In genomic region chr4:118968813-118969212, GRCh38 we compare ENCODE assay signal across 11 cellular contexts.
DNase-seq lines count a peak whose midpoint lies in the region; ATAC-seq, FAIRE-seq and TF ChIP-seq lines count a peak whose summit lies in the region.
"Had no signal": no experiment of that assay in that cellular context is flagged by ENCODE, and none has a peak within 500 bp of the region (broad histone marks: within the 10 kb centered on the region; RNA-seq: fewer than 3 reads in every experiment).

No MANE protein-coding gene starts in this region.

- DNase-seq in A549 (ENCODE audit: low read depth in 1 of 2, low spot score in 1 of 2) (no peak), SJSA1 (ENCODE audit: low read depth in 1 of 2, low spot score in 2 of 2) (no peak), heart right ventricle (no peak), trophoblast cell (no peak), G401 (ENCODE audit: low spot score) (no peak), NCI-H2029 treated with DMSO at 0.1 percent for 48 hours (lab: John Stamatoyannopoulos, UW) (no peak)
- no peak for DNase-seq in stimulated activated CD4-positive, alpha-beta T cell treated with anti-CD3 and anti-CD28 coated beads, Interleukin-4, amount 100 ng/mL, for 24 hours
- DNase-seq: NCI-H2171 treated with DMSO at 0.1 percent for 48 hours; stimulated activated naive CD4-positive, alpha-beta T cell had no signal

- in situ Hi-C loops in G401 (cut with HindIII; ENCODE audit: low sequenced_read_pairs): no loop called here

- no peak overlapping the region for H4K12ac ChIP-seq in trophoblast cell (ENCODE audit: low read depth, low read length)

- H2BK12ac ChIP-seq in trophoblast cell (ENCODE audit: low read length): no peak overlapping the region

- H3K4me2 ChIP-seq in A549 (peak overlapping the region; percentile 44), trophoblast cell (ENCODE audit: low read length) (no peak overlapping the region)

- no peak overlapping the region for H4K91ac ChIP-seq in trophoblast cell (ENCODE audit: low read depth, low read length)

- H3K36me3 ChIP-seq in SJSA1 (no peaks in the 10 kb centered on the region), heart right ventricle (no peaks in the 10 kb centered on the region), trophoblast cell (ENCODE audit: control insufficient read depth in 1 of 2, insufficient read depth in 2 of 2, low read length in 2 of 2) (no peaks in the 10 kb centered on the region)

- peak overlapping the region; percentile 14 for H2BK5ac ChIP-seq in trophoblast cell (ENCODE audit: low read depth, low read length, poor library complexity)

- intact Hi-C loops in heart right ventricle (cut with DNase I): loop anchor here (1.0 to 10.0 kb wide), 16 partner anchors 47 to 227 kb away; partner anchors contain the start of genes SYNPO2 (in 4 of the 10) and SEC24D (in 1 of the 10)

- H3K23ac ChIP-seq in trophoblast cell (ENCODE audit: low read length): no peak overlapping the region

- no peaks in the 10 kb centered on the region for H3K9me3 ChIP-seq in A549
- H3K9me3 ChIP-seq in SJSA1 (replicated peaks): no peaks in the 10 kb centered on the region
- H3K9me3 ChIP-seq in heart right ventricle: no peaks in the 10 kb centered on the region
- H3K9me3 ChIP-seq in trophoblast cell (ENCODE audit: insufficient read depth, low read depth, low read length): no peaks in the 10 kb centered on the region

- H3K18ac ChIP-seq in trophoblast cell (ENCODE audit: low read length): no peak overlapping the region

- TF ChIP-seq EP300 in A549 (IDR thresholded peaks at IDR 0.05): no peak

- H3K4me3 ChIP-seq in A549 (no peak overlapping the region), SJSA1 (no peak overlapping the region), heart right ventricle (peak overlapping the region in 3 of 10 donors; percentile 6 to 19 (median 10)), trophoblast cell (ENCODE audit: low read depth, low read length) (no peak overlapping the region)

- H3K79me1 ChIP-seq in trophoblast cell (ENCODE audit: low read length): peaks cover 5% of the 10 kb centered on the region

- no peak overlapping the region for H3K4ac ChIP-seq in trophoblast cell (ENCODE audit: low read depth, low read length)

- TF ChIP-seq POLR2A in A549 (IDR thresholded peaks at IDR 0.05; ENCODE audit: low read length): no peak

- no peak overlapping the region for H2AFZ ChIP-seq in trophoblast cell (ENCODE audit: insufficient read depth, low read length, poor library complexity)

- H3K27me3 ChIP-seq in SJSA1 (replicated peaks) (no peaks in the 10 kb centered on the region), heart right ventricle (no peaks in the 10 kb centered on the region), trophoblast cell (ENCODE audit: insufficient read depth, low read length) (no peaks in the 10 kb centered on the region)
- H3K27me3 ChIP-seq: foreskin keratinocyte had no signal

- WGBS in A549 (ENCODE audit: missing lambda C conversion rate): 26% methylated on average over 6 of the region's 6 CpGs
- 26 to 32% methylated on average over 6 of the region's 6 CpGs for WGBS in heart right ventricle, 2 donors
- no CpG with 5 or more reads among the region's 6 CpGs for WGBS in trophoblast cell (ENCODE audit: extremely low coverage, insufficient coverage, insufficient read length)

- CTCF ChIA-PET in A549 (lab: Yijun Ruan, JAX): interaction anchor here (0.7 to 2.0 kb wide), 10 partner anchors 14 to 242 kb away, joined by 3 to 6 read pairs (median 3); no protein-coding TSS in a partner anchor

- no peak overlapping the region for H4K8ac ChIP-seq in trophoblast cell (ENCODE audit: low read depth, low read length)

- peak in 1 of 2 experiments; percentile 57; a peak in 3 of 6 replicates for ATAC-seq in A549
- peak in 6 of 8 donors; percentile 8 to 37 (median 12) for ATAC-seq in heart right ventricle
- no peak for ATAC-seq in HG03439 (IDR thresholded peaks at IDR 0.05; ENCODE audit: unreplicated experiment)

- POLR2A ChIA-PET in A549 (lab: Yijun Ruan, JAX): no interaction called here

- FAIRE-seq in A549 (lab: Jason Lieb, UNC): no peak

- no peak overlapping the region for H2AK5ac ChIP-seq in trophoblast cell (ENCODE audit: low read length)

- H3K27ac ChIP-seq in A549 (no peak overlapping the region), SJSA1 (peak overlapping the region; percentile 34; the same call in 1 of the 2 replicates), heart right ventricle (peak overlapping the region; percentile 14 to 83 (median 75)), trophoblast cell (ENCODE audit: low read depth, low read length) (peak overlapping the region; percentile 82)
- H3K27ac ChIP-seq: foreskin keratinocyte had no signal

- TF ChIP-seq CTCF in A549 (IDR thresholded peaks at IDR 0.05): no peak
- no peak for TF ChIP-seq CTCF in heart right ventricle (IDR thresholded peaks at IDR 0.05)

- H2BK120ac ChIP-seq in trophoblast cell (ENCODE audit: insufficient read depth, low read length, poor library complexity): no peak overlapping the region

- H3K14ac ChIP-seq in trophoblast cell (ENCODE audit: low read length): no peak overlapping the region

- H3K4me1 ChIP-seq in A549 (0 out of 3 replicates have a peak, but pooled peaks cover 3% of the 10 kb centered on the region), SJSA1 (replicated peaks) (peaks cover 34% of the 10 kb centered on the region), heart right ventricle (peaks cover 22 to 92% (median 68%) of the 10 kb centered on the region in 9 donors), trophoblast cell (ENCODE audit: control insufficient read depth in 1 of 2, insufficient read depth in 2 of 2, low read length in 2 of 2) (peaks cover 3 to 4% of the 10 kb centered on the region in 2 experiments)

- no peak for TF ChIP-seq RAD21 in A549 (conservative IDR thresholded peaks at IDR 0.05 in 1 of 2, IDR thresholded peaks at IDR 0.05 in 1 of 2)

- peaks cover 2% of the 10 kb centered on the region for H3K79me2 ChIP-seq in trophoblast cell (ENCODE audit: control insufficient read depth, insufficient read depth, low read length, poor library complexity)

- no peak overlapping the region for H3K9ac ChIP-seq in trophoblast cell (ENCODE audit: low read length)

TF ChIP-seq in A549, 52 proteins besides CTCF, POLR2A, EP300 and RAD21:
- TF ChIP-seq MAFK (IDR thresholded peaks at IDR 0.05; ENCODE audit: partially characterized antibody) (no peak), EHF (CRISPR knock-in tag; IDR thresholded peaks at IDR 0.05) (no peak), JUNB (IDR thresholded peaks at IDR 0.05) (no peak), EHMT2 (IDR thresholded peaks at IDR 0.05; ENCODE audit: low read depth) (no peak)

Comparison
In these comparisons a context has a peak if more than half of its experiments do, and no peak if none do; other contexts are left out.
1. H3K27ac ChIP-seq: peak in SJSA1 (single experiment), heart right ventricle (10 of 10) and trophoblast cell (single experiment); none in A549 (0 of 2).